15 cellular contexts compared by ENCODE assay signal in the genomic region with DNA sequence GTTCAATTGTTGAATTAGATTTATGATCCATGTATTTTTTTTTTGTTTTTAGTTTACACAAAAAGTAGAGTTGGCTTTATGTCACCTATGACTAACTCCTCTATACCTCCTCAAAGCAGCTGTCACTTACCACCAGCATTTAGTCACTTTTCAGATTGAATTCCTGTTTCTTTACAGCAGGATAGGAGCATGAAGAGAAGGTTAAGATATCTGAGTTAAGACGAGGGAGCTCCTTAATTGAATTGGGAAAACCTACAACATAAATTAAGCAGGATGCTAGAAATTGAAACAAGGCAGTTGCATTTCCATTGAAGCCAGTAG.
DNase-seq lines count a peak whose midpoint lies in the region; ATAC-seq and TF ChIP-seq lines count a peak whose summit lies in the region.
"Had no signal": no experiment of that assay in that cellular context is flagged by ENCODE, and none has a peak within 500 bp of the region (broad histone marks: within the 10 kb centered on the region; RNA-seq: fewer than 3 reads in every experiment).

No MANE protein-coding gene starts in this region.

- POLR2A ChIA-PET in GM10248 (lab: Yijun Ruan, JAX), result no interaction called here

- H3K27ac Mint-ChIP-seq in activated CD4-positive, alpha-beta T cell treated with anti-CD3 and anti-CD28 coated beads, Interleukin-2, amount 10 ng/mL, durations not matched to agents 24 days and 14 days, result peak overlapping the region; percentile 36
- no peak overlapping the region for H3K27ac Mint-ChIP-seq in natural killer cell treated with Interleukin-12 subunit alpha and Interleukin-12 subunit beta and Interleukin-15 and Interleukin-18, amount 100 ng/mL, for 72 hours

- H3K36me3 ChIP-seq in KOPT-K1 (ENCODE audit: insufficient read depth, low read length), result no peaks in the 10 kb centered on the region
- H3K36me3 ChIP-seq: ovary, spleen, upper lobe of left lung had no signal

- ATAC-seq in natural killer cell treated with Interleukin-12 subunit alpha and Interleukin-12 subunit beta and Interleukin-15 and Interleukin-18, amount 100 ng/mL, for 72 hours, result no peak
- ATAC-seq: mucosa of descending colon had no signal

- CTCF ChIA-PET in GM10248 (lab: Yijun Ruan, JAX), result interaction anchor here (1.1 to 1.3 kb wide), 2 partner anchors 9 to 12 kb away, joined by 3 read pairs; no protein-coding TSS in a partner anchor

- H3K27me3 Mint-ChIP-seq in activated CD4-positive, alpha-beta T cell treated with anti-CD3 and anti-CD28 coated beads, Interleukin-2, amount 10 ng/mL, durations not matched to agents 24 days and 14 days, result no peaks in the 10 kb centered on the region
- no peaks in the 10 kb centered on the region for H3K27me3 Mint-ChIP-seq in natural killer cell treated with Interleukin-12 subunit alpha and Interleukin-12 subunit beta and Interleukin-15 and Interleukin-18, amount 100 ng/mL, for 72 hours

- H3K4me3 Mint-ChIP-seq in activated CD4-positive, alpha-beta T cell treated with anti-CD3 and anti-CD28 coated beads, Interleukin-2, amount 10 ng/mL, durations not matched to agents 24 days and 14 days, result no peak overlapping the region
- H3K4me3 Mint-ChIP-seq in natural killer cell treated with Interleukin-12 subunit alpha and Interleukin-12 subunit beta and Interleukin-15 and Interleukin-18, amount 100 ng/mL, for 72 hours, result peak overlapping the region; percentile 21

- peak overlapping the region; percentile 5 for H3K4me3 ChIP-seq in astrocyte of the cerebellum (ENCODE audit: low read depth, low read length)
- H3K4me3 ChIP-seq: mucosa of descending colon, ovary, spleen, upper lobe of left lung had no signal

- H3K27ac ChIP-seq in KOPT-K1 (ENCODE audit: low read depth, low read length, poor library complexity, severe bottlenecking), result peak overlapping the region; percentile 50
- H3K27ac ChIP-seq: ovary, spleen, upper lobe of left lung had no signal

- H3K9me3 ChIP-seq in KOPT-K1 (ENCODE audit: insufficient read depth, low read length, poor library complexity, severe bottlenecking), result no peaks in the 10 kb centered on the region
- H3K9me3 ChIP-seq: mucosa of descending colon, ovary, spleen, upper lobe of left lung had no signal

- TF ChIP-seq CTCF in astrocyte of the cerebellum (IDR thresholded peaks at IDR 0.05; ENCODE audit: low read depth, low read length, missing control alignments) (no peak), GM10248 (IDR thresholded peaks at IDR 0.05; ENCODE audit: control extremely low read depth, extremely low read depth, low read depth, missing control alignments) (no peak)

- H3K9me3 Mint-ChIP-seq in activated CD4-positive, alpha-beta T cell treated with anti-CD3 and anti-CD28 coated beads, Interleukin-2, amount 10 ng/mL, durations not matched to agents 24 days and 14 days, result no peaks in the 10 kb centered on the region
- no peaks in the 10 kb centered on the region for H3K9me3 Mint-ChIP-seq in natural killer cell treated with Interleukin-12 subunit alpha and Interleukin-12 subunit beta and Interleukin-15 and Interleukin-18, amount 100 ng/mL, for 72 hours

- intact Hi-C loops in activated CD4-positive, alpha-beta T cell treated with anti-CD3 and anti-CD28 coated beads, Interleukin-2, amount 10 ng/mL, durations not matched to agents 24 days and 14 days (cut with micrococcal nuclease), result no loop called here

- in situ Hi-C loops in astrocyte of the cerebellum (cut with HindIII; ENCODE audit: low sequenced_read_pairs), result no loop called here

- peaks cover 4% of the 10 kb centered on the region for H3K36me3 Mint-ChIP-seq in activated CD4-positive, alpha-beta T cell treated with anti-CD3 and anti-CD28 coated beads, Interleukin-2, amount 10 ng/mL, durations not matched to agents 24 days and 14 days (ENCODE audit: low read depth)
- no peaks in the 10 kb centered on the region for H3K36me3 Mint-ChIP-seq in natural killer cell treated with Interleukin-12 subunit alpha and Interleukin-12 subunit beta and Interleukin-15 and Interleukin-18, amount 100 ng/mL, for 72 hours

- no peak for DNase-seq in activated CD4-positive, alpha-beta T cell treated with anti-CD3 and anti-CD28 coated beads, Interleukin-2, amount 10 ng/mL, durations not matched to agents 24 days and 14 days
- DNase-seq in activated CD4-positive, alpha-beta T cell treated with anti-CD3 and anti-CD28 coated beads for 1 hour, result no peak
- DNase-seq in astrocyte of the cerebellum (ENCODE audit: low read depth) (no peak), NCI-H524 (lab: John Stamatoyannopoulos, UW) (no peak), NCI-H345 (lab: John Stamatoyannopoulos, UW) (no peak), GM10248 (ENCODE audit: extremely low spot score) (no peak)
- DNase-seq in natural killer cell treated with Interleukin-12 subunit alpha and Interleukin-12 subunit beta and Interleukin-15 and Interleukin-18, amount 100 ng/mL, for 72 hours (ENCODE audit: low spot score), result no peak
- DNase-seq: activated CD4-positive, CD25-positive, alpha-beta regulatory T cell treated with anti-CD3 and anti-CD28 coated beads, Interleukin-2, amount 50 U/mL, for 72 hours; activated T-cell treated with anti-CD3 and anti-CD28 coated beads, Interleukin-2, amount 50 U/mL, for 1 hour; aorta; mucosa of descending colon; ovary; spleen; upper lobe of left lung had no signal

- peaks cover 6% of the 10 kb centered on the region for H3K4me1 Mint-ChIP-seq in activated CD4-positive, alpha-beta T cell treated with anti-CD3 and anti-CD28 coated beads, Interleukin-2, amount 10 ng/mL, durations not matched to agents 24 days and 14 days
- H3K4me1 Mint-ChIP-seq in natural killer cell treated with Interleukin-12 subunit alpha and Interleukin-12 subunit beta and Interleukin-15 and Interleukin-18, amount 100 ng/mL, for 72 hours (ENCODE audit: low read depth in 2 of 2), result peaks cover 17 to 21% of the 10 kb centered on the region in 2 donors
